ENCODE assay signal across 20 cellular contexts in genomic region chr13:80555796-80556195, GRCh38.
DNase-seq lines count a peak whose midpoint lies in the region; FAIRE-seq lines count a peak whose summit lies in the region.
"Had no signal": no experiment of that assay in that cellular context is flagged by ENCODE, and none has a peak within 500 bp of the region (broad histone marks: within the 10 kb centered on the region; RNA-seq: fewer than 3 reads in every experiment).

No MANE protein-coding gene starts in this region.

- H3K36me3 Mint-ChIP-seq in activated naive CD8-positive, alpha-beta T cell treated with anti-CD3 and anti-CD28 coated beads for 36 hours = no peaks in the 10 kb centered on the region
- H3K36me3 Mint-ChIP-seq: CD4-positive, CD25-positive, alpha-beta regulatory T cell; CD8-positive, alpha-beta T cell had no signal

- H3K27me3 Mint-ChIP-seq in activated naive CD8-positive, alpha-beta T cell treated with anti-CD3 and anti-CD28 coated beads for 36 hours = no peaks in the 10 kb centered on the region
- H3K27me3 Mint-ChIP-seq: B cell; CD4-positive, CD25-positive, alpha-beta regulatory T cell had no signal

- H3K4me3 Mint-ChIP-seq in activated naive CD8-positive, alpha-beta T cell treated with anti-CD3 and anti-CD28 coated beads for 36 hours = no peak overlapping the region
- H3K4me3 Mint-ChIP-seq: B cell; CD4-positive, CD25-positive, alpha-beta regulatory T cell; CD8-positive, alpha-beta T cell had no signal

- peak; percentile 41 for DNase-seq in dermis blood vessel endothelial cell
- no peak for DNase-seq in activated naive CD8-positive, alpha-beta T cell treated with anti-CD3 and anti-CD28 coated beads for 36 hours
- no peak for DNase-seq in DMS153 (lab: John Stamatoyannopoulos, UW)
- no peak for DNase-seq in NCI-H82 (lab: John Stamatoyannopoulos, UW)
- DNase-seq: Caco-2; CD4-positive, CD25-positive, alpha-beta regulatory T cell; CD8-positive, alpha-beta T cell; DMS79; EL; GDM1; GM23248; H7; HCEC 1CT had no signal

- peaks cover 2% of the 10 kb centered on the region for H3K9me3 Mint-ChIP-seq in activated naive CD8-positive, alpha-beta T cell treated with anti-CD3 and anti-CD28 coated beads for 36 hours
- H3K9me3 Mint-ChIP-seq: CD8-positive, alpha-beta T cell had no signal

- peak; percentile 22 for FAIRE-seq in TTC549 (lab: Jason Lieb, UNC)
- FAIRE-seq in islet of Langerhans (lab: Jason Lieb, UNC) = peak; percentile 76
- FAIRE-seq: A204.1, GM12878, GM19239, H1 had no signal

- peaks cover 2% of the 10 kb centered on the region for H3K4me1 Mint-ChIP-seq in activated naive CD8-positive, alpha-beta T cell treated with anti-CD3 and anti-CD28 coated beads for 36 hours
- H3K4me1 Mint-ChIP-seq: CD4-positive, CD25-positive, alpha-beta regulatory T cell had no signal

- no peak overlapping the region for H3K27ac Mint-ChIP-seq in activated naive CD8-positive, alpha-beta T cell treated with anti-CD3 and anti-CD28 coated beads for 36 hours
- H3K27ac Mint-ChIP-seq: B cell; CD4-positive, CD25-positive, alpha-beta regulatory T cell; CD8-positive, alpha-beta T cell had no signal
